Comparison of ENCODE assay signal across 17 cellular contexts in genomic region chr1:197933016-197933415, GRCh38. TPM values are rescaled to one million over a fixed set of nuclear protein-coding genes. Genes with fewer than 3 reads are reported as not detected.
DNase-seq lines count a peak whose midpoint lies in the region; ATAC-seq, FAIRE-seq and TF ChIP-seq lines count a peak whose summit lies in the region.
"Had no signal": no experiment of that assay in that cellular context is flagged by ENCODE, and none has a peak within 500 bp of the region (broad histone marks: within the 10 kb centered on the region; RNA-seq: fewer than 3 reads in every experiment).

No MANE protein-coding gene starts in this region.

- no peak overlapping the region for H2AFZ ChIP-seq in GM23338

- peak overlapping the region; percentile 56; the same call in 1 of the 2 replicates for H3K27ac Mint-ChIP-seq in GM23338
- H3K27ac Mint-ChIP-seq in natural killer cell: no peak overlapping the region
- H3K27ac Mint-ChIP-seq: CD14-positive monocyte; CD4-positive, alpha-beta memory T cell had no signal

- no peak for TF ChIP-seq CTCF in GM23338 (conservative IDR thresholded peaks at IDR 0.05; ENCODE audit: low read depth in 2 of 2)
- TF ChIP-seq CTCF in natural killer cell (IDR thresholded peaks at IDR 0.05): no peak
- TF ChIP-seq CTCF in BE2C (IDR thresholded peaks at IDR 0.05; ENCODE audit: low read depth, low read length): no peak
- no peak for TF ChIP-seq CTCF in sigmoid colon (IDR thresholded peaks at IDR 0.05)

- FAIRE-seq in RCC 7860 (lab: Jason Lieb, UNC): peak; percentile 4
- peak; percentile 36 for FAIRE-seq in colon (lab: Jason Lieb, UNC)
- FAIRE-seq: A549 had no signal

- no peak overlapping the region for H3K27ac ChIP-seq in GM23338 (ENCODE audit: low read depth)
- H3K27ac ChIP-seq in sigmoid colon: no peak overlapping the region
- H3K27ac ChIP-seq: A549, BLaER1, HL-60 had no signal

- intact Hi-C loops in natural killer cell (cut with micrococcal nuclease) (no loop called here), left ventricle myocardium superior (cut with micrococcal nuclease) (no loop called here), sigmoid colon (cut with DNase I) (no loop called here)

- H3F3A ChIP-seq in GM23338 (replicated peaks; ENCODE audit: low read depth): no peaks in the 10 kb centered on the region

- ATAC-seq in GM23338 (no peak), natural killer cell (no peak), left ventricle myocardium superior (no peak)
- ATAC-seq: A549 had no signal

- no peak overlapping the region for H3K4me3 ChIP-seq in GM23338
- H3K4me3 ChIP-seq in BE2C (ENCODE audit: low read depth, low read length): no peak overlapping the region
- no peak overlapping the region for H3K4me3 ChIP-seq in sigmoid colon
- H3K4me3 ChIP-seq: A549, BLaER1, HAP-1 had no signal

- H3K9me3 ChIP-seq in BE2C (no peaks in the 10 kb centered on the region), sigmoid colon (no peaks in the 10 kb centered on the region)
- H3K9me3 ChIP-seq: A549, BLaER1, HAP-1 had no signal

- H4K20me1 ChIP-seq in GM23338 (replicated peaks; ENCODE audit: insufficient read depth): no peaks in the 10 kb centered on the region
- H4K20me1 ChIP-seq: BLaER1 had no signal

- TF ChIP-seq POLR2A in sigmoid colon (IDR thresholded peaks at IDR 0.05): no peak

- TF ChIP-seq EP300 in sigmoid colon (IDR thresholded peaks at IDR 0.05): no peak

- no peaks in the 10 kb centered on the region for H3K79me2 ChIP-seq in GM23338 (replicated peaks; ENCODE audit: insufficient read depth)

- H3K9me3 Mint-ChIP-seq in GM23338: no peaks in the 10 kb centered on the region
- H3K9me3 Mint-ChIP-seq in natural killer cell: no peaks in the 10 kb centered on the region

- H3K4me3 Mint-ChIP-seq in GM23338 (no peak overlapping the region), natural killer cell (no peak overlapping the region)
- H3K4me3 Mint-ChIP-seq: CD4-positive, alpha-beta memory T cell had no signal

- H3K9me2 ChIP-seq in GM23338 (ENCODE audit: insufficient read depth): no peaks in the 10 kb centered on the region

- DNase-seq in GM23338 (ENCODE audit: low spot score): no peak
- no peak for DNase-seq in RCC 7860 (ENCODE audit: low spot score)
- DNase-seq in natural killer cell: no peak
- no peak for DNase-seq in BE2C
- no peak for DNase-seq in left ventricle myocardium superior
- DNase-seq in sigmoid colon: no peak
- DNase-seq: AML-193; CD4-positive, alpha-beta memory T cell; DMS153; DMS79; GF-D8 had no signal

- H3K4me1 Mint-ChIP-seq in GM23338: peaks cover 6% of the 10 kb centered on the region; the same call in 2 of the 3 replicates
- peaks cover 7% of the 10 kb centered on the region in 2 donors for H3K4me1 Mint-ChIP-seq in natural killer cell

- 83 to 85% methylated on average over 1 of the region's 1 CpG for WGBS in sigmoid colon, 2 donors

- H3K27me3 ChIP-seq in GM23338 (ENCODE audit: insufficient read depth) (no peaks in the 10 kb centered on the region), BE2C (no peaks in the 10 kb centered on the region), sigmoid colon (peaks cover 0 to 80% (median 31%) of the 10 kb centered on the region in 3 donors)

- H3K36me3 ChIP-seq in GM23338 (ENCODE audit: insufficient read depth): no peaks in the 10 kb centered on the region
- peaks cover 11% of the 10 kb centered on the region for H3K36me3 ChIP-seq in BE2C
- H3K36me3 ChIP-seq in sigmoid colon: no peaks in the 10 kb centered on the region
- H3K36me3 ChIP-seq: BLaER1 had no signal

- H3K27me3 Mint-ChIP-seq in GM23338 (ENCODE audit: insufficient read depth, low read depth, poor library complexity) (peaks cover 2% of the 10 kb centered on the region), natural killer cell (ENCODE audit: low read depth in 2 of 2) (peaks cover 27 to 68% of the 10 kb centered on the region in 2 donors)

- 0 out of 2 replicates have a peak, but pooled peaks cover 4% of the 10 kb centered on the region for H3K4me1 ChIP-seq in GM23338 (ENCODE audit: insufficient read depth)
- no peaks in the 10 kb centered on the region for H3K4me1 ChIP-seq in BE2C
- no peaks in the 10 kb centered on the region for H3K4me1 ChIP-seq in sigmoid colon
- H3K4me1 ChIP-seq: BLaER1 had no signal

- H3K4me2 ChIP-seq in GM23338: no peak overlapping the region
- H3K4me2 ChIP-seq: A549, BLaER1 had no signal

- H3K36me3 Mint-ChIP-seq in GM23338 (ENCODE audit: low read depth): no peaks in the 10 kb centered on the region
- no peaks in the 10 kb centered on the region for H3K36me3 Mint-ChIP-seq in natural killer cell
- H3K36me3 Mint-ChIP-seq: CD14-positive monocyte; CD4-positive, alpha-beta memory T cell had no signal

TF ChIP-seq in GM23338, 12 proteins besides CTCF, POLR2A, EP300 and RAD21:
- TF ChIP-seq NANOG (IDR thresholded peaks at IDR 0.05; ENCODE audit: borderline replicate concordance) (no peak), ETS1 (IDR thresholded peaks at IDR 0.05) (no peak), STAT1 (IDR thresholded peaks at IDR 0.05; ENCODE audit: unreplicated experiment) (no peak), CREB1 (CRISPR knock-in tag; IDR thresholded peaks at IDR 0.05; ENCODE audit: low read depth) (no peak), ZNF331 (CRISPR knock-in tag; IDR thresholded peaks at IDR 0.05; ENCODE audit: low read depth) (no peak)

RNA-seq across cellular contexts. Expression of gene LHX9, which starts 15.8 kb away (rescaled TPM):
- total RNA-seq in GM23338 (2014; rRNA removed; shearing (Covaris generic)): not detected in 2 replicates
- 0.23 TPM in 1 of 2 replicates, not detected in the other for polyA plus RNA-seq in GM23338 (2016; fragmentation: Nextera tagmentation; extraction: Ambion mirVana)
- not detected for total RNA-seq in natural killer cell
- polyA plus RNA-seq in BE2C (2012; ENCODE audit: insufficient read depth, insufficient read length, low read depth): 2.6 TPM
- total RNA-seq in left ventricle myocardium superior: 0.27 TPM
- total RNA-seq in sigmoid colon: not detected
- under 1 TPM in 1 of 3 donors, not detected in 2; 0.01 TPM for polyA plus RNA-seq in sigmoid colon
- total RNA-seq: CD4-positive, alpha-beta memory T cell had no signal
- polyA plus RNA-seq: CD14-positive monocyte; CD4-positive, alpha-beta memory T cell had no signal

RNA-seq across cellular contexts. Expression of gene C1orf53, which starts 30.6 kb away (rescaled TPM):
- 2.7 TPM in 1 of 2 replicates, not detected in the other for total RNA-seq in GM23338 (2014; rRNA removed; shearing (Covaris generic))
- polyA plus RNA-seq in GM23338 (2016; fragmentation: Nextera tagmentation; extraction: Ambion mirVana) (3.8 and 4.1 TPM in 2 replicates), sigmoid colon (10 to 100 TPM in 2 of 3 donors, 1 to 10 TPM in 1; 4.8 to 13.8 (median 12.9) TPM)
- total RNA-seq in natural killer cell (not detected), left ventricle myocardium superior (4.9 TPM), sigmoid colon (1 to 10 TPM in 3 of 4 donors, not detected in 1; 1.2 to 3.3 (median 2.9) TPM)
- 5.1 TPM for polyA plus RNA-seq in BE2C (2012; ENCODE audit: insufficient read depth, insufficient read length, low read depth)
- total RNA-seq: CD4-positive, alpha-beta memory T cell had no signal
- polyA plus RNA-seq: CD4-positive, alpha-beta memory T cell had no signal
